In the genomic region with DNA sequence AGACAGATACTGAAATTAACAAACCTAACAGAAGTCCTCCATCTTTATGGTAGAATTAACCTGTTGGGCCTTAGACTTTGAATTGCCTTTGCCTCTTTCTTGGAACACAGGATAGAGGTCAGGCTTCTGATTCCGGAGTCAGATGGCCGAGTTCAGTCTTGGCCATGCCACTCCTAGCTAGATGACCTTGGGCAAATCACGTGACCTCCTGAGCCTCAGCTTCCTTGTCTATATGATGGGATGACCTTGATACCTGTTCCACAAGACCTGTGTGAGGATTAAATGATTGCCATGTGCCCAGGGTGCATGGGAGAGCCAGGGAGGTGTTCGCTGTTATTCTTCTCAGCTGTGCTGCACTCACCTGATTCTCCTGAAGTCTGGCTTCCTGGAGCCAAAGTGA, we compare ENCODE assay signal across 17 cellular contexts.
DNase-seq lines count a peak whose midpoint lies in the region; ATAC-seq, FAIRE-seq and TF ChIP-seq lines count a peak whose summit lies in the region.
"Had no signal": no experiment of that assay in that cellular context is flagged by ENCODE, and none has a peak within 500 bp of the region (broad histone marks: within the 10 kb centered on the region; RNA-seq: fewer than 3 reads in every experiment).

No MANE protein-coding gene starts in this region.

- peaks cover 19 to 30% of the 10 kb centered on the region in 2 donors for H3K4me1 Mint-ChIP-seq in stimulated activated naive B cell treated with anti-CD40 and anti-IgM and Interleukin-4, amounts not matched to agents 10 μg/mL and 1 μg/mL and 100 μg/mL, for 72 hours

- CTCF ChIA-PET in PC-3 (lab: Charles Lee): no interaction called here

- POLR2A ChIA-PET in PC-3 (lab: Charles Lee; ENCODE audit: unreplicated experiment): no interaction called here

- DNase-seq in PC-3: no peak
- DNase-seq in bronchial epithelial cell (ENCODE audit: low read depth): no peak
- no peak for DNase-seq in keratinocyte (ENCODE audit: low read depth, low spot score)
- DNase-seq in stimulated activated naive B cell treated with anti-CD40 and anti-IgM and Interleukin-4, amounts not matched to agents 10 μg/mL and 1 μg/mL and 100 μg/mL, for 72 hours: no peak
- no peak for DNase-seq in colonic mucosa
- no peak for DNase-seq in GM23248
- DNase-seq in DMS79 (lab: John Stamatoyannopoulos, UW): no peak
- DNase-seq: CD4-positive, CD25-positive, alpha-beta regulatory T cell; Karpas-422; NCI-H1105 treated with DMSO at 0.1 percent for 48 hours; NCI-H1694 treated with DMSO at 0.1 percent for 48 hours; NCI-H2107; NCI-H345; NCI-H526 treated with DMSO at 0.1 percent for 48 hours; SIG-M5 had no signal

- H3K4me3 ChIP-seq in PC-3 (ENCODE audit: low read length) (no peak overlapping the region), bronchial epithelial cell (ENCODE audit: low read depth, low read length) (no peak overlapping the region), keratinocyte (ENCODE audit: control insufficient read depth in 2 of 3, extremely low read depth in 1 of 3, insufficient read depth in 2 of 3, low read depth in 1 of 3, low read length in 3 of 3) (no peak overlapping the region), colonic mucosa (no peak overlapping the region), GM23248 (no peak overlapping the region)

- H3K27ac Mint-ChIP-seq in stimulated activated naive B cell treated with anti-CD40 and anti-IgM and Interleukin-4, amounts not matched to agents 10 μg/mL and 1 μg/mL and 100 μg/mL, for 72 hours: peak overlapping the region; percentile 14
- H3K27ac Mint-ChIP-seq: B cell had no signal

- H3K36me3 Mint-ChIP-seq in stimulated activated naive B cell treated with anti-CD40 and anti-IgM and Interleukin-4, amounts not matched to agents 10 μg/mL and 1 μg/mL and 100 μg/mL, for 72 hours: peaks cover 12 to 25% of the 10 kb centered on the region in 2 donors

- H3K9ac ChIP-seq in PC-3 (ENCODE audit: low read length) (no peak overlapping the region; the same call in 1 of the 2 replicates), keratinocyte (ENCODE audit: control insufficient read depth, extremely low read depth, insufficient read depth, low read length) (peak overlapping the region; percentile 11), colonic mucosa (ENCODE audit: low read depth in 2 of 2, low read length in 2 of 2) (no peak overlapping the region), GM23248 (no peak overlapping the region)

- no peak overlapping the region for H3K4me3 Mint-ChIP-seq in stimulated activated naive B cell treated with anti-CD40 and anti-IgM and Interleukin-4, amounts not matched to agents 10 μg/mL and 1 μg/mL and 100 μg/mL, for 72 hours
- H3K4me3 Mint-ChIP-seq: B cell had no signal

- no peak overlapping the region for H3K4me2 ChIP-seq in PC-3 (ENCODE audit: low read length)
- H3K4me2 ChIP-seq in keratinocyte (ENCODE audit: control insufficient read depth, extremely low read depth, insufficient read depth, low read depth, low read length): peak overlapping the region; percentile 37
- H3K4me2 ChIP-seq in GM23248 (ENCODE audit: unreplicated experiment): no peak overlapping the region

- H3K4me1 ChIP-seq in PC-3 (ENCODE audit: insufficient read depth, low read length): peaks cover 54% of the 10 kb centered on the region
- peaks cover 57% of the 10 kb centered on the region for H3K4me1 ChIP-seq in keratinocyte (ENCODE audit: control insufficient read depth, extremely low read depth, insufficient read depth, low read length)
- no peaks in the 10 kb centered on the region for H3K4me1 ChIP-seq in colonic mucosa
- H3K4me1 ChIP-seq in GM23248 (ENCODE audit: insufficient read depth): peaks cover 41% of the 10 kb centered on the region

- no peaks in the 10 kb centered on the region for H3K27me3 ChIP-seq in PC-3 (ENCODE audit: low read length)
- H3K27me3 ChIP-seq in bronchial epithelial cell (ENCODE audit: control insufficient read depth, insufficient read depth, low read length): no peaks in the 10 kb centered on the region
- H3K27me3 ChIP-seq in keratinocyte (ENCODE audit: control insufficient read depth, extremely low read depth, insufficient read depth, low read length): no peaks in the 10 kb centered on the region
- no peaks in the 10 kb centered on the region for H3K27me3 ChIP-seq in colonic mucosa
- H3K27me3 ChIP-seq in GM23248 (replicated peaks; ENCODE audit: insufficient read depth): no peaks in the 10 kb centered on the region

- H3K79me2 ChIP-seq in PC-3 (ENCODE audit: low read length): peaks cover 77% of the 10 kb centered on the region
- peaks cover 59% of the 10 kb centered on the region for H3K79me2 ChIP-seq in keratinocyte (ENCODE audit: control insufficient read depth, insufficient read depth, low read length)
- peaks cover 51% of the 10 kb centered on the region for H3K79me2 ChIP-seq in GM23248 (ENCODE audit: insufficient read depth)

- H3K9me2 ChIP-seq in PC-3 (replicated peaks; ENCODE audit: low read length) (no peaks in the 10 kb centered on the region), GM23248 (ENCODE audit: insufficient read depth) (no peaks in the 10 kb centered on the region)

- H4K20me1 ChIP-seq in PC-3 (ENCODE audit: low read length) (no peaks in the 10 kb centered on the region), keratinocyte (ENCODE audit: control insufficient read depth, extremely low read depth, insufficient read depth, low read length) (peaks cover 5% of the 10 kb centered on the region), GM23248 (ENCODE audit: insufficient read depth) (no peaks in the 10 kb centered on the region; the same call in 1 of the 2 replicates)

- 97 to 99% methylated on average over 4 of the region's 4 CpGs for WGBS in GM23248 (ENCODE audit: low coverage in 1 of 2, low lambda C conversion rate in 2 of 2, missing lambda C conversion rate in 2 of 2), 2 experiments

- in situ Hi-C loops in GM23248 (cut with MboI): no loop called here

- H3K27ac ChIP-seq in PC-3 (ENCODE audit: low read length) (peak overlapping the region; percentile 88), keratinocyte (ENCODE audit: control insufficient read depth, insufficient read depth, low read length) (peak overlapping the region; percentile 83), colonic mucosa (no peak overlapping the region), GM23248 (no peak overlapping the region)

- H3F3A ChIP-seq in PC-3 (ENCODE audit: low read length, unreplicated experiment): no peaks in the 10 kb centered on the region
- peaks cover 44% of the 10 kb centered on the region for H3F3A ChIP-seq in GM23248 (ENCODE audit: insufficient read depth)

- H3K9me3 Mint-ChIP-seq in stimulated activated naive B cell treated with anti-CD40 and anti-IgM and Interleukin-4, amounts not matched to agents 10 μg/mL and 1 μg/mL and 100 μg/mL, for 72 hours: no peaks in the 10 kb centered on the region
- H3K9me3 Mint-ChIP-seq: CD4-positive, CD25-positive, alpha-beta regulatory T cell had no signal

- peaks cover 22% of the 10 kb centered on the region; the same call in 1 of the 2 replicates for H3K36me3 ChIP-seq in PC-3 (ENCODE audit: low read depth, low read length)
- H3K36me3 ChIP-seq in bronchial epithelial cell (ENCODE audit: control insufficient read depth, insufficient read depth, low read length): peaks cover 13% of the 10 kb centered on the region
- H3K36me3 ChIP-seq in keratinocyte (ENCODE audit: control insufficient read depth in 2 of 2, extremely low read depth in 1 of 2, insufficient read depth in 2 of 2, low read length in 2 of 2): peaks cover 9 to 10% of the 10 kb centered on the region in 2 experiments
- no peaks in the 10 kb centered on the region for H3K36me3 ChIP-seq in colonic mucosa
- H3K36me3 ChIP-seq in GM23248 (ENCODE audit: low read depth): no peaks in the 10 kb centered on the region; the same call in 1 of the 2 replicates

- no peak overlapping the region for H2AFZ ChIP-seq in PC-3 (ENCODE audit: low read length)
- no peak overlapping the region for H2AFZ ChIP-seq in keratinocyte (ENCODE audit: control insufficient read depth, low read length)
- no peak overlapping the region for H2AFZ ChIP-seq in GM23248

- H3K9me3 ChIP-seq in PC-3 (ENCODE audit: low read length) (no peaks in the 10 kb centered on the region), keratinocyte (ENCODE audit: control insufficient read depth, low read depth, low read length) (no peaks in the 10 kb centered on the region), colonic mucosa (no peaks in the 10 kb centered on the region), GM23248 (ENCODE audit: low read depth) (no peaks in the 10 kb centered on the region)

- FAIRE-seq in bronchial epithelial cell (lab: Jason Lieb, UNC) (peak; percentile 50), keratinocyte (lab: Jason Lieb, UNC) (no peak)

- ATAC-seq in PC-3: no peak
- ATAC-seq in stimulated activated naive B cell treated with anti-CD40 and anti-IgM and Interleukin-4, amounts not matched to agents 10 μg/mL and 1 μg/mL and 100 μg/mL, for 72 hours (replicated peaks): no peak
- ATAC-seq: HCT116 had no signal

- TF ChIP-seq CTCF in PC-3 (conservative IDR thresholded peaks at IDR 0.05; ENCODE audit: low read depth, low read length) (no peak), bronchial epithelial cell (IDR thresholded peaks at IDR 0.05; ENCODE audit: insufficient read depth, low read length, severe bottlenecking) (no peak), keratinocyte (optimal IDR thresholded peaks at IDR 0.05 in 1 of 3, IDR thresholded peaks at IDR 0.05 in 1 of 3, conservative IDR thresholded peaks at IDR 0.05 in 1 of 3; ENCODE audit: extremely low read depth in 1 of 3, insufficient read depth in 2 of 3, low read length in 3 of 3) (no peak), colonic mucosa (IDR thresholded peaks at IDR 0.05) (no peak)

- H3K9me1 ChIP-seq in keratinocyte (ENCODE audit: control insufficient read depth, extremely low read depth, insufficient read depth, low read length): peaks cover 5% of the 10 kb centered on the region

- no peaks in the 10 kb centered on the region for H3K27me3 Mint-ChIP-seq in stimulated activated naive B cell treated with anti-CD40 and anti-IgM and Interleukin-4, amounts not matched to agents 10 μg/mL and 1 μg/mL and 100 μg/mL, for 72 hours
- H3K27me3 Mint-ChIP-seq: B cell; CD4-positive, CD25-positive, alpha-beta regulatory T cell had no signal

- no TSS peak for BruUV-seq in PC-3 (replicated peaks; lab: Mats Ljungman, UMichigan)

- intact Hi-C loops in PC-3 (cut with micrococcal nuclease) (no loop called here), colonic mucosa (cut with DNase I) (no loop called here)

- dilution Hi-C loops in keratinocyte (cut with MboI; ENCODE audit: extremely low pct_ligation_motif_present, low sequenced_read_pairs): no loop called here

Comparison
In these comparisons a context has a peak if more than half of its experiments do, and no peak if none do; other contexts are left out.
1. H3K27ac ChIP-seq: peak in PC-3 (single experiment) and keratinocyte (single experiment); none in colonic mucosa (single experiment) and GM23248 (single experiment).